Comparison of ENCODE assay signal across 8 cellular contexts in genomic region chr3:66037330-66037985, GRCh38. TPM values are rescaled to one million over a fixed set of nuclear protein-coding genes. Genes with fewer than 3 reads are reported as not detected.
DNase-seq lines count a peak whose midpoint lies in the region; ATAC-seq and TF ChIP-seq lines count a peak whose summit lies in the region.

No MANE protein-coding gene starts in this region.

- no peaks in the 10 kb centered on the region for H3K36me3 ChIP-seq in BLaER1 treated with 17β-estradiol and CSF1 and Interleukin-3, amounts not matched to agents 10 nM and 100 nM
- no peaks in the 10 kb centered on the region for H3K36me3 ChIP-seq in hepatocyte (replicated peaks; ENCODE audit: insufficient read depth, low read depth)

- no peaks in the 10 kb centered on the region for H3K9me3 Mint-ChIP-seq in natural killer cell treated with Interleukin-12 subunit alpha and Interleukin-12 subunit beta and Interleukin-15 and Interleukin-18, amount 100 ng/mL, for 72 hours

- TF ChIP-seq CTCF in hepatocyte (IDR thresholded peaks at IDR 0.05; ENCODE audit: poor library complexity) = peak; percentile 30

- peak overlapping the region; percentile 74 to 87 (median 81) for H3K9ac ChIP-seq in BLaER1 treated with 17β-estradiol and CSF1 and Interleukin-3, amounts not matched to agents 10 nM and 100 nM

- H3K36me3 Mint-ChIP-seq in natural killer cell treated with Interleukin-12 subunit alpha and Interleukin-12 subunit beta and Interleukin-15 and Interleukin-18, amount 100 ng/mL, for 72 hours = no peaks in the 10 kb centered on the region

- H3K27ac Mint-ChIP-seq in natural killer cell treated with Interleukin-12 subunit alpha and Interleukin-12 subunit beta and Interleukin-15 and Interleukin-18, amount 100 ng/mL, for 72 hours = no peak overlapping the region

- ATAC-seq in natural killer cell treated with Interleukin-12 subunit alpha and Interleukin-12 subunit beta and Interleukin-15 and Interleukin-18, amount 100 ng/mL, for 72 hours = no peak
- ATAC-seq in HG03135 (IDR thresholded peaks at IDR 0.05; ENCODE audit: unreplicated experiment) = no peak
- no peak for ATAC-seq in HG03196 (IDR thresholded peaks at IDR 0.05; ENCODE audit: unreplicated experiment)

- 1% methylated on average over 29 of the region's 33 CpGs for WGBS in hepatocyte (ENCODE audit: low lambda C conversion rate, missing lambda C conversion rate)

- peak overlapping the region; percentile 91 to 99 (median 97) for H3K4me2 ChIP-seq in BLaER1 treated with 17β-estradiol and CSF1 and Interleukin-3, amounts not matched to agents 10 nM and 100 nM
- H3K4me2 ChIP-seq in hepatocyte = peak overlapping the region; percentile 83

- H3K4me1 Mint-ChIP-seq in natural killer cell treated with Interleukin-12 subunit alpha and Interleukin-12 subunit beta and Interleukin-15 and Interleukin-18, amount 100 ng/mL, for 72 hours (ENCODE audit: low read depth in 2 of 2) = peaks cover 4 to 6% of the 10 kb centered on the region in 2 donors

- H3K4me3 Mint-ChIP-seq in natural killer cell treated with Interleukin-12 subunit alpha and Interleukin-12 subunit beta and Interleukin-15 and Interleukin-18, amount 100 ng/mL, for 72 hours = no peak overlapping the region

- no peaks in the 10 kb centered on the region; a peak in 1 of 22 replicates for H4K20me1 ChIP-seq in BLaER1 treated with 17β-estradiol and CSF1 and Interleukin-3, amounts not matched to agents 10 nM and 100 nM
- peaks cover 11% of the 10 kb centered on the region for H4K20me1 ChIP-seq in hepatocyte (ENCODE audit: insufficient read depth, poor library complexity, severe bottlenecking)

- H3K9me2 ChIP-seq in hepatocyte (replicated peaks; ENCODE audit: insufficient read depth) = no peaks in the 10 kb centered on the region

- peaks cover 7 to 34% (median 27%) of the 10 kb centered on the region in 10 experiments; a peak in 18 of 20 replicates for H3K4me1 ChIP-seq in BLaER1 treated with 17β-estradiol and CSF1 and Interleukin-3, amounts not matched to agents 10 nM and 100 nM
- H3K4me1 ChIP-seq in hepatocyte (ENCODE audit: insufficient read depth) = peaks cover 19% of the 10 kb centered on the region

- DNase-seq in HK-2 (ENCODE audit: unreplicated experiment) (peak; percentile 49), amygdala (lab: John Stamatoyannopoulos, UW) (peak in 32 of 56 donors; percentile 5 to 56 (median 17)), hepatocyte (ENCODE audit: low spot score) (peak; percentile 81), retina (peak; percentile 73)
- no peak for DNase-seq in natural killer cell treated with Interleukin-12 subunit alpha and Interleukin-12 subunit beta and Interleukin-15 and Interleukin-18, amount 100 ng/mL, for 72 hours (ENCODE audit: low spot score)

- H3K4me3 ChIP-seq in BLaER1 treated with 17β-estradiol and CSF1 and Interleukin-3, amounts not matched to agents 10 nM and 100 nM = peak overlapping the region; percentile 69 to 90 (median 81)
- peak overlapping the region; percentile 47 for H3K4me3 ChIP-seq in hepatocyte

- H3K27me3 ChIP-seq in BLaER1 treated with 17β-estradiol and CSF1 and Interleukin-3, amounts not matched to agents 10 nM and 100 nM = peaks cover 7 to 18% (median 10%) of the 10 kb centered on the region in 11 experiments; a peak in 19 of 22 replicates
- H3K27me3 ChIP-seq in hepatocyte = no peaks in the 10 kb centered on the region

- peaks cover 57% of the 10 kb centered on the region for H3K79me2 ChIP-seq in hepatocyte

- peak overlapping the region; percentile 57 for H2AFZ ChIP-seq in hepatocyte

- no peaks in the 10 kb centered on the region for H3K9me3 ChIP-seq in BLaER1 treated with 17β-estradiol and CSF1 and Interleukin-3, amounts not matched to agents 10 nM and 100 nM (replicated peaks in 1 of 11)
- H3K9me3 ChIP-seq in hepatocyte (ENCODE audit: low read depth) = no peaks in the 10 kb centered on the region

- H3K27me3 Mint-ChIP-seq in natural killer cell treated with Interleukin-12 subunit alpha and Interleukin-12 subunit beta and Interleukin-15 and Interleukin-18, amount 100 ng/mL, for 72 hours = peaks cover 49 to 50% of the 10 kb centered on the region in 2 donors

- peak overlapping the region in 10 of 11 experiments; percentile 59 to 79 (median 71); a peak in 19 of 22 replicates for H3K27ac ChIP-seq in BLaER1 treated with 17β-estradiol and CSF1 and Interleukin-3, amounts not matched to agents 10 nM and 100 nM
- H3K27ac ChIP-seq in hepatocyte = peak overlapping the region; percentile 96

RNA-seq across cellular contexts. Expression of gene MAGI1, which starts 1.3 kb away (rescaled TPM):
- 43.5 and 47.8 TPM in 2 replicates for total RNA-seq in hepatocyte
- polyA plus RNA-seq in hepatocyte = 25.8 and 26.2 TPM in 2 replicates
- total RNA-seq in natural killer cell treated with Interleukin-12 subunit alpha and Interleukin-12 subunit beta and Interleukin-15 and Interleukin-18, amount 100 ng/mL, for 72 hours = not detected

Comparison
In these comparisons a context has a peak if more than half of its experiments do, and no peak if none do; other contexts are left out.
1. RNA of gene MAGI1, which starts 1.3 kb away (total RNA-seq): 43.5 to 47.8 TPM in hepatocyte; not detected in natural killer cell treated with Interleukin-12 subunit alpha and Interleukin-12 subunit beta and Interleukin-15 and Interleukin-18, amount 100 ng/mL, for 72 hours; every median in the first group is over 10 times any median in the second.